In genomic region chr19:53977429-53977990, GRCh38 we compare ENCODE assay signal across 1 cellular context.
A peak's percentile ranks its signal among the peaks of the same experiment; 100 is the strongest.
TF ChIP-seq lines count a peak whose summit lies in the region.

No MANE protein-coding gene starts in this region.

TF ChIP-seq in K562, 482 proteins besides CTCF, POLR2A, EP300 and RAD21 (continued from another document):
- no peak for TF ChIP-seq HES1 (IDR thresholded peaks at IDR 0.05; ENCODE audit: low read depth)
- no peak for TF ChIP-seq IRF9 (tag; IDR thresholded peaks at IDR 0.05)
- no peak for TF ChIP-seq ZNF174 (CRISPR knock-in tag; IDR thresholded peaks at IDR 0.05)
- TF ChIP-seq ZNF143 (CRISPR knock-in tag; IDR thresholded peaks at IDR 0.05), result peak; percentile 94
- peak; percentile 96 for TF ChIP-seq HCFC1 (IDR thresholded peaks at IDR 0.05; ENCODE audit: low read depth, low read length)
- TF ChIP-seq E2F3 (CRISPR knock-in tag; IDR thresholded peaks at IDR 0.05), result no peak
- TF ChIP-seq YY1 (IDR thresholded peaks at IDR 0.05; ENCODE audit: borderline replicate concordance in 1 of 3, control insufficient read depth in 1 of 3, extremely low read depth in 1 of 3, insufficient read depth in 3 of 3, insufficient read length in 1 of 3, insufficient replicate concordance in 2 of 3, low read depth in 1 of 3, low read length in 2 of 3), result no peak
- no peak for TF ChIP-seq ZNF780A (CRISPR knock-in tag; IDR thresholded peaks at IDR 0.05)
- no peak for TF ChIP-seq ZBTB1 (CRISPR knock-in tag; IDR thresholded peaks at IDR 0.05; ENCODE audit: borderline replicate concordance, low read depth)
- TF ChIP-seq CREB1 (IDR thresholded peaks at IDR 0.05), result no peak
- TF ChIP-seq CREB1 (CRISPR knock-in tag; IDR thresholded peaks at IDR 0.05), result no peak
- no peak for TF ChIP-seq ZZZ3 (IDR thresholded peaks at IDR 0.05)
- no peak for TF ChIP-seq NFIC (IDR thresholded peaks at IDR 0.05)
